Comparison of ENCODE assay signal across 8 cellular contexts in the genomic region with DNA sequence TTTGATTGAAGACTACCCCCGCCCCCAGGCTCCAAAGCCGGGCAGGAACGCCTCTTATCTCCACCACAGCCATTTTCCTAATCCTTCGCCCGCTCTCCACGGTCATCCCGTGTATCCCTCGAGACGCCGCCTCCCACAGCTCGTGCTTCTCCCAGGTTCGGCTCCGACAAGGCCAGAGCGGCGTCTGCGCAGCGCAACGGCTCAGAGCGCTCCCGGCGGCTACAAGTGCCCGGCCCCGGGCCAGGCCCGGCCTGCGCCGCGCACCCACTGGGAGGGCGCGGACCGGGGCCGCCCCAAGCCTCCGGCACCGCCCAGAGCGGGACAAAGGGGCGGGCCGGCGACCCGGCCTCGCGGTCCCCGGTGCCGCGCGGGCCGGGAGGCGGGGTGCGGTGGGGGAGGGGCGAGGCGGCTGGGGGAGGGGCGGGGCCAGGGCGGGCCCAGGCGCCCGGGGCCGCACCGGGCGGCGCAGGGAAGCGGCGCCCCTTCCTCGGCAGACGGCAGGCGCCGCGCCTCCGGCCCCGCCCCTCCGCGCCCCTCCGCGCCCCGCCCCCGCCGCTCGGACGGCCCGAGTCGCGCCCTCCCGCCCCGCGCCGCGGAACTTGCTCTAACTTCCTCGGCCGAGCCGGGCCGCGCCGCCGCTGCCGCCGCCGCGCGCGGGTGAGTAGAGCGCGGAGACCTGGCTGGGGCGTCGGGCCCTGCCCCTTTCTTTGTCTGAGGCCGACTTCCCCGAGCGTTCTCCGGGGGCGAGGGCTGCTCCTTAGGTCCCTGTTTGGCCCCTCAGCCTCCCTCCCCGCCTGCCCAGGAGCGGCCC. TPM values are rescaled to one million over a fixed set of nuclear protein-coding genes. Genes with fewer than 3 reads are reported as not detected.
DNase-seq lines count a peak whose midpoint lies in the region; ATAC-seq, FAIRE-seq and TF ChIP-seq lines count a peak whose summit lies in the region.

Gene TSPAN14 (plus strand): TSS at position 596 of the 811 bp plus-strand sequence. CDS start 34,924 bp downstream, outside the sequence.

- peak; percentile 76 for TF ChIP-seq POLR2A in endothelial cell of umbilical vein (IDR thresholded peaks at IDR 0.05; ENCODE audit: low read depth, low read length)

- peaks cover 3 to 4% of the 10 kb centered on the region in 2 experiments for H3K36me3 ChIP-seq in endothelial cell of umbilical vein (ENCODE audit: control insufficient read depth in 2 of 2, extremely low read depth in 1 of 2, insufficient read depth in 2 of 2, low read length in 2 of 2)

- H3K27me3 ChIP-seq in endothelial cell of umbilical vein (ENCODE audit: control insufficient read depth in 2 of 2, insufficient read depth in 2 of 2, low read length in 2 of 2), result no peaks in the 10 kb centered on the region

- BruUV-seq in endothelial cell of umbilical vein (replicated peaks; lab: Mats Ljungman, UMichigan), result no TSS peak

- H3K4me1 Mint-ChIP-seq in mesothelial cell of epicardium, result peaks cover 45% of the 10 kb centered on the region

- TF ChIP-seq CTCF in endothelial cell of umbilical vein (IDR thresholded peaks at IDR 0.05; ENCODE audit: extremely low read depth in 1 of 2, insufficient read depth in 1 of 2, low read depth in 1 of 2, low read length in 2 of 2), result peak in 1 of 2 donors; percentile 3
- TF ChIP-seq CTCF in mesothelial cell of epicardium (IDR thresholded peaks at IDR 0.05; ENCODE audit: unreplicated experiment), result no peak

- H3K9me3 ChIP-seq in endothelial cell of umbilical vein (replicated peaks; ENCODE audit: control insufficient read depth, insufficient read depth, low read length), result no peaks in the 10 kb centered on the region

- no peaks in the 10 kb centered on the region for H3K9me1 ChIP-seq in endothelial cell of umbilical vein (replicated peaks; ENCODE audit: control insufficient read depth, extremely low read depth, insufficient read depth, low read length)

- peak within 1 kb of the TSS; percentile 86 for H3K27ac ChIP-seq in endothelial cell of umbilical vein (ENCODE audit: insufficient read depth, low read depth, low read length)

- no peaks in the 10 kb centered on the region for H3K36me3 Mint-ChIP-seq in mesothelial cell of epicardium

- no peaks in the 10 kb centered on the region for H3K9me3 Mint-ChIP-seq in mesothelial cell of epicardium

- H4K20me1 ChIP-seq in endothelial cell of umbilical vein (replicated peaks; ENCODE audit: control insufficient read depth, extremely low read depth, insufficient read depth, low read length), result peaks cover 2% of the 10 kb centered on the region

- H3K4me2 ChIP-seq in endothelial cell of umbilical vein (ENCODE audit: insufficient read depth, low read length), result peak within 1 kb of the TSS; percentile 91

- peaks cover 53% of the 10 kb centered on the region for H3K79me2 ChIP-seq in endothelial cell of umbilical vein (ENCODE audit: control insufficient read depth, insufficient read depth, low read length)

- CTCF ChIA-PET in endothelial cell of umbilical vein (lab: Charles Lee), result interaction anchor here (0.8 to 37.4 kb wide), 4 partner anchors 10 to 71 kb away, joined by 5 to 1118 read pairs (median 13); no protein-coding TSS in a partner anchor

- peak within 1 kb of the TSS; percentile 94 for H3K27ac Mint-ChIP-seq in mesothelial cell of epicardium

- peaks cover 41% of the 10 kb centered on the region for H3K4me1 ChIP-seq in endothelial cell of umbilical vein (ENCODE audit: control insufficient read depth, extremely low read depth, insufficient read depth, low read length)

- dilution Hi-C loops in endothelial cell of umbilical vein (cut with MboI; ENCODE audit: extremely low pct_ligation_motif_present, low sequenced_read_pairs), result no loop called here

- peak; percentile 52 to 53 for DNase-seq in AML-193 (lab: John Stamatoyannopoulos, UW)
- peak; percentile 64 for DNase-seq in NOMO-1 treated with dmso at 0.1 percent for 144 hours (lab: John Stamatoyannopoulos, UW; ENCODE audit: unreplicated experiment)
- peak; percentile 70 for DNase-seq in activated T-cell treated with anti-CD3 and anti-CD28 coated beads for 24 hours (ENCODE audit: low read depth)
- peak; percentile 83 for DNase-seq in endothelial cell of umbilical vein (ENCODE audit: low read depth, low spot score)
- peak; percentile 67 to 81 for DNase-seq in mesothelial cell of epicardium (ENCODE audit: low spot score in 2 of 2, unreplicated experiment in 2 of 2)
- peak; percentile 61 to 76 for DNase-seq in stimulated activated CD8-positive, alpha-beta memory T cell treated with anti-CD3 and anti-CD28 coated beads, Interleukin-2, amount 100 ng/mL, for 48 hours (ENCODE audit: low read depth in 2 of 2)

- peak within 1 kb of the TSS; percentile 96 for H3K9ac ChIP-seq in endothelial cell of umbilical vein (replicated peaks; ENCODE audit: extremely low read depth, insufficient read depth, low read length)

- ATAC-seq in GM18909 (IDR thresholded peaks at IDR 0.05; ENCODE audit: poor library complexity, unreplicated experiment), result peak; percentile 69
- peak; percentile 64 for ATAC-seq in HG03135 (IDR thresholded peaks at IDR 0.05; ENCODE audit: unreplicated experiment)

- no peaks in the 10 kb centered on the region for H3K27me3 Mint-ChIP-seq in mesothelial cell of epicardium (ENCODE audit: low read depth)

- intact Hi-C loops in endothelial cell of umbilical vein (cut with micrococcal nuclease), result loop anchor here (1.0 to 2.0 kb wide), 3 partner anchors 8 to 55 kb away; no protein-coding TSS in a partner anchor

- POLR2A ChIA-PET in endothelial cell of umbilical vein (lab: Charles Lee), result interaction anchor here (0.7 to 0.8 kb wide), 2 partner anchors 9 to 52 kb away, joined by 3 read pairs; no protein-coding TSS in a partner anchor

- peak within 1 kb of the TSS; percentile 80 to 87 (median 83) for H3K4me3 ChIP-seq in endothelial cell of umbilical vein (replicated peaks in 1 of 3; ENCODE audit: insufficient read depth in 1 of 3, low read depth in 1 of 3, low read length in 3 of 3)

- peak; percentile 59 for FAIRE-seq in endothelial cell of umbilical vein (lab: Jason Lieb, UNC)

- peak within 1 kb of the TSS; percentile 4 for H2AFZ ChIP-seq in endothelial cell of umbilical vein (ENCODE audit: low read depth, low read length)

- peak within 1 kb of the TSS; percentile 88 for H3K4me3 Mint-ChIP-seq in mesothelial cell of epicardium

TF ChIP-seq in endothelial cell of umbilical vein, 7 proteins besides CTCF, POLR2A, EP300 and RAD21:
- no peak for TF ChIP-seq MYC (IDR thresholded peaks at IDR 0.05; ENCODE audit: low read depth, low read length)
- TF ChIP-seq JUN (IDR thresholded peaks at IDR 0.05; ENCODE audit: borderline replicate concordance, insufficient read depth, insufficient read length, low read depth), result no peak
- peak; percentile 65 for TF ChIP-seq POLR2AphosphoS5 (IDR thresholded peaks at IDR 0.05; ENCODE audit: insufficient read depth, low read depth, low read length)

RNA-seq across cellular contexts. Expression of gene TSPAN14, which starts in this region (rescaled TPM):
- total RNA-seq in endothelial cell of umbilical vein, result 237 and 242 TPM in 2 replicates
- polyA plus RNA-seq in endothelial cell of umbilical vein, result 210 and 211 TPM in 2 replicates
- polyA plus RNA-seq in endothelial cell of umbilical vein (2011; cell fraction: cytosol; rRNA removed), result 175 and 189 TPM in 2 replicates
- polyA plus RNA-seq in endothelial cell of umbilical vein (2011; cell fraction: nucleus; rRNA removed), result 188 and 193 TPM in 2 replicates
- 199 and 207 TPM in 2 replicates for polyA plus RNA-seq in endothelial cell of umbilical vein (2012)
- 175 and 203 TPM in 2 replicates for polyA minus RNA-seq in endothelial cell of umbilical vein
- polyA minus RNA-seq in endothelial cell of umbilical vein (2011; cell fraction: cytosol; rRNA and poly(A)+ RNA removed), result 8.0 TPM
- 82.2 and 84.2 TPM in 2 replicates for polyA minus RNA-seq in endothelial cell of umbilical vein (2011; cell fraction: nucleus; rRNA and poly(A)+ RNA removed)
- total RNA-seq in mesothelial cell of epicardium, result 106 to 113 TPM (median 109 TPM) in 3 replicates

Comparison
In these comparisons a context has a peak if more than half of its experiments do, and no peak if none do; other contexts are left out.
1. Peak in every context shown above with its lines: DNase-seq, ATAC-seq, H3K4me3 ChIP-seq and H3K27ac ChIP-seq.